19 cellular contexts compared by ENCODE assay signal in the genomic region with DNA sequence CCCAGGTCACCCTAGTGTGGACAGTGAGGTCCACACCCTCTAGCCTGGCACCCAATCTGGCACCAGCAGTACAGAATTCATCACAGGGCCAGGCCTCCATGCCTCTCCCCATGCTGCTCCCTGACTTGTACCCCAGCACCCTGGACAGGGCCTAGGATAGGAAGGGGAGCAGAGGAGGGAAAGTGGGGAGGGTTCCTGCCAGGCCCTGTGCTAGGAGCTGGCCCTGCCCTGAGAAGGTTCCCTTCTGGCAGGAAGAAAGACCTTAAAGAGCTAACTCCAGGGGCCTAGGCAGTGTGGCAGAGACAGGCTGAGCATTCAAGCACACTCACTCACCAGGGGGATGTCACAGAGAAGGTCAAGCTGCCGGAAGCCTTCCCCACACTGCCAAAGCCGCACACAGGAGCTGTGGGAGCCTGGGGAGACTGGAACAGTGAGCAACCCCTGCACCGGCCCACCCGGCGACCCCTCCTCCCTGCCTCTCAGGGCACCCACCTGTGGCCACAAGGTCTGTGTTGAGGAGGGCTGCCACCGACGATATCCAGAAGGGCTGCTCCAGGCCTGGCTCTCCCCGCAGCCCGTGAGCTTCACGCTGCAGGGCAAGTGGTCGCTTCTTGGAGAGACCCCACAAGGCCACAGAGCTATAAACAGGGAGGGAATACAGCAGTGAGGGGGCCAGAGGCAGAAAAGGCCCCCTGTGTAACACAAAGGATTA. TPM values are rescaled to one million over a fixed set of nuclear protein-coding genes. Genes with fewer than 3 reads are reported as not detected.
"Had no signal": no experiment of that assay in that cellular context is flagged by ENCODE, and none has a peak within 500 bp of the region (broad histone marks: within the 10 kb centered on the region; RNA-seq: fewer than 3 reads in every experiment).

No MANE protein-coding gene starts in this region.

- H3K27me3 Mint-ChIP-seq: activated CD4-positive, alpha-beta T cell treated with anti-CD3 and anti-CD28 coated beads for 36 hours had no signal

- H3K27me3 ChIP-seq: adrenal gland, left lung, transverse colon had no signal

- ATAC-seq: activated CD4-positive, alpha-beta T cell treated with anti-CD3 and anti-CD28 coated beads for 36 hours; activated CD8-positive, alpha-beta T cell treated with anti-CD3 and anti-CD28 coated beads, Interleukin-2, amount 10 ng/mL, durations not matched to agents 7 days and 5 days; left lung; stimulated activated effector memory CD8-positive, alpha-beta T cell treated with anti-CD3 and anti-CD28 coated beads, Interleukin-12 subunit alpha, Interleukin-12 subunit beta, amount 100 ng/mL, for 72 hours had no signal

- H3K9me3 ChIP-seq: adrenal gland, left lung, transverse colon had no signal

- DNase-seq: activated CD4-positive, alpha-beta T cell treated with anti-CD3 and anti-CD28 coated beads for 36 hours; activated CD8-positive, alpha-beta T cell treated with anti-CD3 and anti-CD28 coated beads, Interleukin-2, amount 10 ng/mL, durations not matched to agents 7 days and 5 days; activated naive CD4-positive, alpha-beta T cell treated with anti-CD3 and anti-CD28 coated beads, Interleukin-2, amount 50 U/mL, for 16 hours; adrenal gland; central memory CD4-positive, alpha-beta T cell; cortex of kidney; effector CD8-positive, alpha-beta T cell; foreskin melanocyte; islet precursor cell; mesendoderm; SW 1271; transverse colon had no signal

- H3K9me3 Mint-ChIP-seq: stimulated activated effector memory CD8-positive, alpha-beta T cell treated with anti-CD3 and anti-CD28 coated beads, Interleukin-12 subunit alpha, Interleukin-12 subunit beta, amount 100 ng/mL, for 72 hours; T-helper 2 cell treated with Interferon-gamma antibody and Interleukin-4, amounts not matched to agents 5 μg/mL and 100 μg/mL, for 36 hours had no signal

- H3K27ac Mint-ChIP-seq: activated CD4-positive, alpha-beta T cell treated with anti-CD3 and anti-CD28 coated beads for 36 hours; activated CD8-positive, alpha-beta T cell treated with anti-CD3 and anti-CD28 coated beads, Interleukin-2, amount 10 ng/mL, durations not matched to agents 7 days and 5 days; T-helper 2 cell treated with Interferon-gamma antibody and Interleukin-4, amounts not matched to agents 5 μg/mL and 100 μg/mL, for 36 hours had no signal

- H3K4me3 ChIP-seq: adrenal gland, left lung, smooth muscle cell, transverse colon had no signal

- H3K4me3 Mint-ChIP-seq: activated CD4-positive, alpha-beta T cell treated with anti-CD3 and anti-CD28 coated beads for 36 hours; activated CD8-positive, alpha-beta T cell treated with anti-CD3 and anti-CD28 coated beads, Interleukin-2, amount 10 ng/mL, durations not matched to agents 7 days and 5 days; stimulated activated effector memory CD8-positive, alpha-beta T cell treated with anti-CD3 and anti-CD28 coated beads, Interleukin-12 subunit alpha, Interleukin-12 subunit beta, amount 100 ng/mL, for 72 hours; T-helper 2 cell treated with Interferon-gamma antibody and Interleukin-4, amounts not matched to agents 5 μg/mL and 100 μg/mL, for 36 hours had no signal

- H3K27ac ChIP-seq: adrenal gland, left lung, parathyroid adenoma, transverse colon had no signal

- H3K4me2 ChIP-seq: smooth muscle cell had no signal

- H3K4me1 ChIP-seq: parathyroid adenoma, transverse colon had no signal

RNA-seq across cellular contexts. Expression of gene GPR62, which starts 20.9 kb away (rescaled TPM):
- total RNA-seq: activated CD4-positive, alpha-beta T cell treated with anti-CD3 and anti-CD28 coated beads for 36 hours; activated CD8-positive, alpha-beta T cell treated with anti-CD3 and anti-CD28 coated beads, Interleukin-2, amount 10 ng/mL, durations not matched to agents 7 days and 5 days; left lung; transverse colon had no signal
- polyA plus RNA-seq: neural cell had no signal

RNA-seq across cellular contexts. Expression of gene IQCF1, which starts 31.1 kb away (rescaled TPM):
- total RNA-seq: activated CD4-positive, alpha-beta T cell treated with anti-CD3 and anti-CD28 coated beads for 36 hours; activated CD8-positive, alpha-beta T cell treated with anti-CD3 and anti-CD28 coated beads, Interleukin-2, amount 10 ng/mL, durations not matched to agents 7 days and 5 days; adrenal gland; left lung; smooth muscle cell; subcutaneous adipose tissue; transverse colon had no signal
- polyA plus RNA-seq: adrenal gland, neural cell, smooth muscle cell had no signal
